15 cellular contexts compared by ENCODE assay signal in genomic region chr6:154458565-154459475, GRCh38. TPM values are rescaled to one million over a fixed set of nuclear protein-coding genes. Genes with fewer than 3 reads are reported as not detected.
DNase-seq lines count a peak whose midpoint lies in the region; ATAC-seq and TF ChIP-seq lines count a peak whose summit lies in the region.
"Had no signal": no experiment of that assay in that cellular context is flagged by ENCODE, and none has a peak within 500 bp of the region (broad histone marks: within the 10 kb centered on the region; RNA-seq: fewer than 3 reads in every experiment).

No MANE protein-coding gene starts in this region.

- peak overlapping the region; percentile 2 for H3K27ac ChIP-seq in right cardiac atrium (ENCODE audit: low read length)
- peak overlapping the region; percentile 85 to 89 for H3K27ac ChIP-seq in ascending aorta
- H3K27ac ChIP-seq in mesenchymal stem cell (ENCODE audit: low read length, poor library complexity, severe bottlenecking), result no peak overlapping the region
- peak overlapping the region; percentile 77 to 97 for H3K27ac ChIP-seq in aorta (ENCODE audit: low read depth in 1 of 2, low read length in 2 of 2)

- H2BK12ac ChIP-seq in mesenchymal stem cell (ENCODE audit: low read length in 2 of 2), result no peak overlapping the region

- no peak overlapping the region for H3K4ac ChIP-seq in mesenchymal stem cell (ENCODE audit: low read depth in 1 of 2, low read length in 2 of 2)

- H4K91ac ChIP-seq in mesenchymal stem cell (ENCODE audit: low read length), result no peak overlapping the region

- H3K23ac ChIP-seq in mesenchymal stem cell (ENCODE audit: low read length in 2 of 2), result no peak overlapping the region

- no peak overlapping the region for H2BK120ac ChIP-seq in mesenchymal stem cell (ENCODE audit: low read depth, low read length)

- no peak overlapping the region for H3K18ac ChIP-seq in mesenchymal stem cell (ENCODE audit: low read depth in 1 of 2, low read length in 2 of 2)

- H3K4me2 ChIP-seq in mesenchymal stem cell (ENCODE audit: low read length, poor library complexity, severe bottlenecking), result no peak overlapping the region

- DNase-seq in right cardiac atrium (no peak), cardiac septum (ENCODE audit: low spot score) (no peak), ascending aorta (ENCODE audit: low spot score in 2 of 2) (no peak), mesenchymal stem cell (no peak), aorta (no peak), DMS79 treated with DMSO at 0.1 percent for 48 hours (lab: John Stamatoyannopoulos, UW) (no peak)
- DNase-seq in activated T-cell treated with anti-CD3 and anti-CD28 coated beads, Interleukin-2, amount 50 U/mL, for 48 hours, result no peak
- DNase-seq: activated CD4-positive, CD25-positive, alpha-beta regulatory T cell treated with anti-CD3 and anti-CD28 coated beads, Interleukin-2, amount 50 U/mL, for 72 hours; activated gamma-delta T cell; AML-193; GDM1; natural killer cell; NCI-H524 treated with DMSO at 0.1 percent for 48 hours; stimulated activated CD8-positive, alpha-beta memory T cell treated with anti-CD3 and anti-CD28 coated beads, Interleukin-4, amount 100 ng/mL, for 48 hours had no signal

- no peak overlapping the region for H4K8ac ChIP-seq in mesenchymal stem cell (ENCODE audit: low read length)

- H3K14ac ChIP-seq in mesenchymal stem cell (ENCODE audit: low read length in 2 of 2), result no peak overlapping the region

- whole genome bisulfite sequencing in right cardiac atrium, result 48% methylated on average over 8 of the region's 8 CpGs
- 62% methylated on average over 4 of the region's 8 CpGs for WGBS in mesenchymal stem cell
- 20 to 21% methylated on average over 8 of the region's 8 CpGs for WGBS in aorta, 2 donors

- H2BK5ac ChIP-seq in mesenchymal stem cell (ENCODE audit: low read depth, low read length, poor library complexity, severe bottlenecking), result no peak overlapping the region

- intact Hi-C loops in right cardiac atrium (cut with DNase I) (no loop called here), cardiac septum (cut with DNase I) (no loop called here), ascending aorta (cut with DNase I) (no loop called here), aorta (cut with DNase I) (no loop called here)

- H3K27me3 ChIP-seq in right cardiac atrium (ENCODE audit: control insufficient read depth, insufficient read depth), result no peaks in the 10 kb centered on the region
- no peaks in the 10 kb centered on the region for H3K27me3 ChIP-seq in ascending aorta
- H3K27me3 ChIP-seq in mesenchymal stem cell (ENCODE audit: control insufficient read depth in 1 of 2, insufficient read depth in 1 of 2, low read length in 2 of 2), result no peaks in the 10 kb centered on the region
- H3K27me3 ChIP-seq in aorta (ENCODE audit: control insufficient read depth in 1 of 2, insufficient read depth in 2 of 2, low read length in 1 of 2), result no peaks in the 10 kb centered on the region

- peak; percentile 26 to 30 for ATAC-seq in right cardiac atrium
- no peak for ATAC-seq in aorta (ENCODE audit: low FRiP score)
- no peak for ATAC-seq in HG02884 (IDR thresholded peaks at IDR 0.05; ENCODE audit: unreplicated experiment)
- ATAC-seq: natural killer cell had no signal

- H3K4me1 ChIP-seq in right cardiac atrium (ENCODE audit: control insufficient read depth, insufficient read depth, low read length) (peaks cover 6% of the 10 kb centered on the region), ascending aorta (peaks cover 0 to 39% of the 10 kb centered on the region in 2 donors), mesenchymal stem cell (ENCODE audit: control insufficient read depth, insufficient read depth, low read depth, low read length) (peaks cover 26% of the 10 kb centered on the region), aorta (ENCODE audit: control insufficient read depth in 1 of 2, insufficient read depth in 2 of 2, low read length in 2 of 2) (peaks cover 0 to 14% of the 10 kb centered on the region in 2 donors)

- H3K79me1 ChIP-seq in mesenchymal stem cell (replicated peaks; ENCODE audit: low read length, poor library complexity, severe bottlenecking), result peaks cover 38% of the 10 kb centered on the region

- no peak overlapping the region for H2BK15ac ChIP-seq in mesenchymal stem cell (ENCODE audit: low read depth, poor library complexity, severe bottlenecking)

- no peak overlapping the region for H2AFZ ChIP-seq in mesenchymal stem cell (ENCODE audit: low read depth, low read length)

- TF ChIP-seq CTCF in ascending aorta (IDR thresholded peaks at IDR 0.05), result no peak

- H2AK5ac ChIP-seq in mesenchymal stem cell (ENCODE audit: low read length, severe bottlenecking), result peak overlapping the region; percentile 72

- H3K9me3 ChIP-seq in right cardiac atrium (ENCODE audit: control insufficient read depth, low read length) (no peaks in the 10 kb centered on the region), ascending aorta (no peaks in the 10 kb centered on the region), mesenchymal stem cell (ENCODE audit: control insufficient read depth, low read length) (no peaks in the 10 kb centered on the region), aorta (ENCODE audit: control insufficient read depth, low read length) (no peaks in the 10 kb centered on the region)

- no peaks in the 10 kb centered on the region for H3K36me3 ChIP-seq in ascending aorta
- no peaks in the 10 kb centered on the region for H3K36me3 ChIP-seq in mesenchymal stem cell (ENCODE audit: control insufficient read depth in 1 of 2, insufficient read depth in 2 of 2, low read depth in 1 of 2, low read length in 2 of 2)
- no peaks in the 10 kb centered on the region for H3K36me3 ChIP-seq in aorta (ENCODE audit: control insufficient read depth in 1 of 2, insufficient read depth in 2 of 2, low read length in 1 of 2)

- H3K4me3 ChIP-seq in right cardiac atrium (ENCODE audit: low read length), result no peak overlapping the region
- H3K4me3 ChIP-seq in ascending aorta, result peak overlapping the region in 1 of 2 donors; percentile 51
- no peak overlapping the region for H3K4me3 ChIP-seq in mesenchymal stem cell (ENCODE audit: insufficient read depth in 1 of 2, low read depth in 1 of 2, low read length in 2 of 2)
- H3K4me3 ChIP-seq in aorta (ENCODE audit: low read length in 2 of 2), result no peak overlapping the region

- H3K9ac ChIP-seq in mesenchymal stem cell (ENCODE audit: low read length), result no peak overlapping the region

RNA-seq across cellular contexts. Expression of gene CNKSR3, which starts 51.7 kb away (rescaled TPM):
- 10 to 100 TPM; 17.8 to 21.1 (median 18.5) TPM for total RNA-seq in right cardiac atrium
- 7.9 TPM for polyA plus RNA-seq in right cardiac atrium
- total RNA-seq in cardiac septum, result 34.4 TPM
- 9.7 TPM for total RNA-seq in ascending aorta
- polyA plus RNA-seq in mesenchymal stem cell (2013, experiment 1 of 2), result 5.2 TPM
- 5.6 TPM for polyA plus RNA-seq in mesenchymal stem cell (2013, experiment 2 of 2)
- 10 to 100 TPM; 19.3 to 41.2 TPM for total RNA-seq in aorta
- 10 to 100 TPM in 1 of 2 donors, 1 to 10 TPM in 1; 9.3 to 12.0 TPM for polyA plus RNA-seq in aorta

Comparison
In these comparisons a context has a peak if more than half of its experiments do, and no peak if none do; other contexts are left out.
1. ATAC-seq: peak in right cardiac atrium (2 of 2); none in aorta (single experiment) and HG02884 (single experiment).